Comparison of ENCODE assay signal across 23 cellular contexts in the genomic region with DNA sequence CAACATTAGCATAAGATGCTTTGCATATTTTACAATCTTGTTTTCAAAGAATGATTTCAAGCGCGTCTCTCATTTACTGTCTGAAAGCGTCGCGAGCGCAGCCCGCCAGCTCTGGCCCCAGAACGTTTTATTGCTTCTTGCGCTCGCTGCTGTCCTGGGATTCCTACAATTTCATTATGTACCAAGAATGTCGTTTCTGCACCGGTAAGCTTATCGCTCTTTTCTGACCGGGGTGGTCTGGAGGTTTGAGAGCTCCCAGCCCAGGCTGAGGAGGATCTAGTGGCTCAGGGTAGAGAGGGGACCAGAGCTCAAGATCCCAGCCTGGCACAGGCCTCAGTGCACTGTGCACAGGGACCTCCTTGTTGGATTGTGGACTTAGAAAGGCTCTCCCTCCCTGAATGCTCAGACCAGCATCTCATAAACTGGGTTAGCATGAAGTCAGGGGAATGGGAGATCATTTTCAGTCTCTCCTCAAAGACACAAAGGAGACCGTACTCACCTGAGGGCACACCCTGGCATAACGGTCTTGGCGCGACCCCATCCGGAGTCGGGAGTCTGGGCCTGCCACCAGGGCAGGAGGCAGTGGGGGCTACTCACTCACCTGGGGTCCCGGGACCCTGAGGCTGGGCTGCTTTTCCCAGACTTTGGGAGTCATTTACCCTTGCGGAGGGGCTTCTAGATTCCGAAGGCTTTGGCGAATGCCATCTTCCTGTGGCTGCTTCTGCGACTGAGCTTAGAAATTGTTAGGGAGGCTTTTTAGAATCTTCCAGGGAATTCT.
A peak's percentile ranks its signal among the peaks of the same experiment; 100 is the strongest.
DNase-seq lines count a peak whose midpoint lies in the region; ATAC-seq and TF ChIP-seq lines count a peak whose summit lies in the region.
"Had no signal": no experiment of that assay in that cellular context is flagged by ENCODE, and none has a peak within 500 bp of the region (broad histone marks: within the 10 kb centered on the region; RNA-seq: fewer than 3 reads in every experiment).

No MANE protein-coding gene starts in this region.

- no peaks in the 10 kb centered on the region for H3K4me1 ChIP-seq in MM.1S (ENCODE audit: low read length)
- H3K4me1 ChIP-seq: prostate gland, uterus had no signal

- peaks cover 31% of the 10 kb centered on the region for H3K27me3 Mint-ChIP-seq in T-helper 17 cell

- intact Hi-C loops in lower leg skin (cut with DNase I; ENCODE audit: low total_unique reads), result no loop called here

- peak overlapping the region; percentile 11 for H3K27ac Mint-ChIP-seq in T-helper 17 cell
- H3K27ac Mint-ChIP-seq: GM23338; T-helper 2 cell treated with Interferon-gamma antibody and Interleukin-4, amounts not matched to agents 5 μg/mL and 100 μg/mL, for 36 hours had no signal

- H4K20me1 ChIP-seq in MM.1S (ENCODE audit: insufficient read depth, low read length), result no peaks in the 10 kb centered on the region

- no peak overlapping the region for H3K4me2 ChIP-seq in MM.1S (ENCODE audit: low read depth, low read length)
- H3K4me2 ChIP-seq: GM23338 had no signal

- peak; percentile 7 for DNase-seq in activated T-cell treated with anti-CD3 and anti-CD28 coated beads, Interleukin-2, amount 50 U/mL, for 1 hour
- DNase-seq in activated T-cell treated with anti-CD3 and anti-CD28 coated beads, Interleukin-2, amount 50 U/mL, for 48 hours, result no peak
- DNase-seq in T-helper 17 cell (no peak), lower leg skin (ENCODE audit: low spot score in 2 of 2) (peak; percentile 4 to 83), MM.1S (no peak)
- peak; percentile 4 for DNase-seq in stimulated activated CD8-positive, alpha-beta memory T cell treated with anti-CD3 and anti-CD28 coated beads, Interleukin-4, amount 100 ng/mL, for 48 hours
- DNase-seq: activated CD4-positive, alpha-beta T cell treated with anti-CD3 and anti-CD28 coated beads for 48 hours; amniotic stem cell; cortex of kidney; GF-D8; hypothalamus; KG1; NCI-H69; substantia nigra; uterus had no signal

- WGBS in lower leg skin, 2 donors, result 78 to 87% methylated on average over 25 of the region's 25 CpGs

- no peaks in the 10 kb centered on the region for H3K79me2 ChIP-seq in MM.1S (ENCODE audit: low read length)

- H3K4me3 ChIP-seq in lower leg skin (ENCODE audit: low read depth, poor library complexity, severe bottlenecking) (no peak overlapping the region), MM.1S (ENCODE audit: low read length) (no peak overlapping the region)
- H3K4me3 ChIP-seq: gastroesophageal sphincter, GM23338, prostate gland, skin epidermis, uterus had no signal

- TF ChIP-seq POLR2A in lower leg skin (IDR thresholded peaks at IDR 0.05), result no peak

- no peaks in the 10 kb centered on the region for H3K36me3 Mint-ChIP-seq in T-helper 17 cell (ENCODE audit: low read depth)

- ATAC-seq in T-helper 17 cell, result no peak
- no peak for ATAC-seq in GM19328 (IDR thresholded peaks at IDR 0.05; ENCODE audit: unreplicated experiment)
- ATAC-seq in HG03280 (IDR thresholded peaks at IDR 0.05; ENCODE audit: unreplicated experiment), result no peak
- ATAC-seq: gastroesophageal sphincter, GM23338 had no signal

- H3F3A ChIP-seq in MM.1S (ENCODE audit: insufficient read depth, low read length), result no peaks in the 10 kb centered on the region

- TF ChIP-seq CTCF in lower leg skin (IDR thresholded peaks at IDR 0.05) (no peak), MM.1S (IDR thresholded peaks at IDR 0.05; ENCODE audit: low read length) (no peak)

- H3K9ac ChIP-seq in MM.1S (ENCODE audit: low read length), result no peak overlapping the region

- H3K4me1 Mint-ChIP-seq in T-helper 17 cell, result no peaks in the 10 kb centered on the region

- no peak overlapping the region for H3K4me3 Mint-ChIP-seq in T-helper 17 cell
- H3K4me3 Mint-ChIP-seq: GM23338; neural crest cell; T-helper 2 cell treated with Interferon-gamma antibody and Interleukin-4, amounts not matched to agents 5 μg/mL and 100 μg/mL, for 36 hours had no signal

- H3K9me3 ChIP-seq in T-helper 17 cell (ENCODE audit: control insufficient read depth, low read length, poor library complexity, severe bottlenecking) (no peaks in the 10 kb centered on the region), MM.1S (replicated peaks; ENCODE audit: insufficient read depth, low read length) (no peaks in the 10 kb centered on the region)
- H3K9me3 ChIP-seq: gastroesophageal sphincter, prostate gland, uterus had no signal

- no peaks in the 10 kb centered on the region for H3K9me2 ChIP-seq in MM.1S (replicated peaks; ENCODE audit: insufficient read depth, low read length)

- no peak overlapping the region for H2AFZ ChIP-seq in MM.1S (ENCODE audit: low read length)
- H2AFZ ChIP-seq: GM23338 had no signal

- H3K27ac ChIP-seq in MM.1S (ENCODE audit: low read length), result no peak overlapping the region
- H3K27ac ChIP-seq: gastroesophageal sphincter, prostate gland, skin epidermis, uterus had no signal

- peaks cover 69% of the 10 kb centered on the region for H3K27me3 ChIP-seq in MM.1S (replicated peaks; ENCODE audit: insufficient read depth, low read length)
- H3K27me3 ChIP-seq: uterus had no signal

- H3K36me3 ChIP-seq in MM.1S (replicated peaks; ENCODE audit: insufficient read depth, low read length), result no peaks in the 10 kb centered on the region
- H3K36me3 ChIP-seq: gastroesophageal sphincter, prostate gland, uterus had no signal

Comparison
In these comparisons a context has a peak if more than half of its experiments do, and no peak if none do; other contexts are left out.
1. DNase-seq: peak in activated T-cell treated with anti-CD3 and anti-CD28 coated beads, Interleukin-2, amount 50 U/mL, for 1 hour (single experiment), lower leg skin (2 of 2) and stimulated activated CD8-positive, alpha-beta memory T cell treated with anti-CD3 and anti-CD28 coated beads, Interleukin-4, amount 100 ng/mL, for 48 hours (single experiment); none in activated T-cell treated with anti-CD3 and anti-CD28 coated beads, Interleukin-2, amount 50 U/mL, for 48 hours (0 of 2), T-helper 17 cell (0 of 3) and MM.1S (single experiment).